Comparison of ENCODE assay signal across 10 cellular contexts in genomic region chr19:50266896-50267295, GRCh38.
DNase-seq lines count a peak whose midpoint lies in the region; ATAC-seq and TF ChIP-seq lines count a peak whose summit lies in the region.
"Had no signal": no experiment of that assay in that cellular context is flagged by ENCODE, and none has a peak within 500 bp of the region (broad histone marks: within the 10 kb centered on the region; RNA-seq: fewer than 3 reads in every experiment).

No MANE protein-coding gene starts in this region.

- no peaks in the 10 kb centered on the region for H4K20me1 ChIP-seq in osteoblast (ENCODE audit: insufficient read depth, low read length)

- H3K27ac ChIP-seq in CD8-positive, alpha-beta T cell (ENCODE audit: low read depth, low read length) = no peak overlapping the region
- H3K27ac ChIP-seq in HUES6 (ENCODE audit: low read depth, low read length) (no peak overlapping the region), osteoblast (ENCODE audit: low read depth, low read length) (no peak overlapping the region)
- H3K27ac ChIP-seq: left ventricle myocardium inferior had no signal

- H3K36me3 Mint-ChIP-seq in CD8-positive, alpha-beta T cell = no peaks in the 10 kb centered on the region
- no peaks in the 10 kb centered on the region for H3K36me3 Mint-ChIP-seq in activated naive CD4-positive, alpha-beta T cell treated with anti-CD3 and anti-CD28 coated beads, Interleukin-2, amount 50 U/mL, for 72 hours
- H3K36me3 Mint-ChIP-seq: CD4-positive, alpha-beta memory T cell had no signal

- no peak overlapping the region for H3K4me3 ChIP-seq in CD8-positive, alpha-beta T cell (ENCODE audit: low read depth, low read length)
- H3K4me3 ChIP-seq in HUES6 (ENCODE audit: low read depth, low read length) (peak overlapping the region; percentile 40), osteoblast (ENCODE audit: insufficient read depth, low read length) (no peak overlapping the region)
- H3K4me3 ChIP-seq: left ventricle myocardium inferior had no signal

- DNase-seq in CD8-positive, alpha-beta T cell = peak in 1 of 7 experiments; percentile 13
- peak in 1 of 2 donors; percentile 56 for DNase-seq in activated naive CD4-positive, alpha-beta T cell treated with anti-CD3 and anti-CD28 coated beads, Interleukin-2, amount 50 U/mL, for 72 hours (ENCODE audit: low spot score in 2 of 2)
- peak; percentile 25 for DNase-seq in osteoblast (ENCODE audit: insufficient read length, low spot score, missing footprints)
- no peak for DNase-seq in foreskin melanocyte
- DNase-seq in central memory CD4-positive, alpha-beta T cell = no peak
- no peak for DNase-seq in retina
- DNase-seq: CD4-positive, alpha-beta memory T cell; left ventricle myocardium inferior had no signal

- no peaks in the 10 kb centered on the region for H3K36me3 ChIP-seq in CD8-positive, alpha-beta T cell (ENCODE audit: insufficient read depth, low read length)
- H3K36me3 ChIP-seq in HUES6 (ENCODE audit: control insufficient read depth, insufficient read depth, low read length) (peaks cover 17% of the 10 kb centered on the region), osteoblast (ENCODE audit: insufficient read depth, low read length) (no peaks in the 10 kb centered on the region)

- POLR2A ChIA-PET in CD8-positive, alpha-beta T cell (lab: Charles Lee) = no interaction called here

- no peaks in the 10 kb centered on the region for H3K9me3 Mint-ChIP-seq in CD8-positive, alpha-beta T cell
- H3K9me3 Mint-ChIP-seq in activated naive CD4-positive, alpha-beta T cell treated with anti-CD3 and anti-CD28 coated beads, Interleukin-2, amount 50 U/mL, for 72 hours = no peaks in the 10 kb centered on the region

- H3K4me3 Mint-ChIP-seq in CD8-positive, alpha-beta T cell = no peak overlapping the region
- H3K4me3 Mint-ChIP-seq: CD4-positive, alpha-beta memory T cell had no signal

- H3K27me3 ChIP-seq in CD8-positive, alpha-beta T cell (ENCODE audit: insufficient read depth, low read length) = no peaks in the 10 kb centered on the region
- H3K27me3 ChIP-seq in HUES6 (ENCODE audit: control insufficient read depth, insufficient read depth, low read length) = no peaks in the 10 kb centered on the region
- no peaks in the 10 kb centered on the region for H3K27me3 ChIP-seq in osteoblast (ENCODE audit: insufficient read depth, low read length)

- no peak overlapping the region for H3K27ac Mint-ChIP-seq in CD8-positive, alpha-beta T cell
- no peak overlapping the region for H3K27ac Mint-ChIP-seq in activated naive CD4-positive, alpha-beta T cell treated with anti-CD3 and anti-CD28 coated beads, Interleukin-2, amount 50 U/mL, for 72 hours
- H3K27ac Mint-ChIP-seq: CD4-positive, alpha-beta memory T cell had no signal

- no peak overlapping the region for H3K4me2 ChIP-seq in osteoblast (ENCODE audit: insufficient read depth, low read length)

- H3K4me1 ChIP-seq in CD8-positive, alpha-beta T cell (ENCODE audit: insufficient read depth, low read length) = no peaks in the 10 kb centered on the region
- H3K4me1 ChIP-seq in HUES6 (ENCODE audit: control insufficient read depth, insufficient read depth, low read length) (no peaks in the 10 kb centered on the region; the same call in 1 of the 2 replicates), osteoblast (ENCODE audit: insufficient read depth, low read length) (no peaks in the 10 kb centered on the region)

- H3K4me1 Mint-ChIP-seq in CD8-positive, alpha-beta T cell (ENCODE audit: low read depth) = no peaks in the 10 kb centered on the region

- peaks cover 26% of the 10 kb centered on the region for H3K27me3 Mint-ChIP-seq in CD8-positive, alpha-beta T cell (ENCODE audit: low read depth)

- no peaks in the 10 kb centered on the region for H3K79me2 ChIP-seq in osteoblast (ENCODE audit: insufficient read depth, low read length)

- H3K9me3 ChIP-seq in CD8-positive, alpha-beta T cell (ENCODE audit: low read length) = no peaks in the 10 kb centered on the region
- no peaks in the 10 kb centered on the region for H3K9me3 ChIP-seq in HUES6 (ENCODE audit: control insufficient read depth, insufficient read depth, low read depth, low read length)
- H3K9me3 ChIP-seq in osteoblast (ENCODE audit: low read depth, low read length) = no peaks in the 10 kb centered on the region
- H3K9me3 ChIP-seq: left ventricle myocardium inferior had no signal

- CTCF ChIA-PET in CD8-positive, alpha-beta T cell (lab: Charles Lee) = interaction anchor here (0.6 to 1.1 kb wide), 2 partner anchors 14 to 35 kb away, joined by 3 read pairs; no protein-coding TSS in a partner anchor

- ATAC-seq in CD8-positive, alpha-beta T cell = peak; percentile 40
- ATAC-seq in activated naive CD4-positive, alpha-beta T cell treated with anti-CD3 and anti-CD28 coated beads, Interleukin-2, amount 50 U/mL, for 72 hours = peak; percentile 18 to 88
- no peak for ATAC-seq in HG02981 (IDR thresholded peaks at IDR 0.05; ENCODE audit: unreplicated experiment)

- intact Hi-C loops in CD8-positive, alpha-beta T cell (cut with DNase I, micrococcal nuclease) = no loop called here

- TF ChIP-seq CTCF in CD8-positive, alpha-beta T cell (IDR thresholded peaks at IDR 0.05) = no peak
- TF ChIP-seq CTCF in osteoblast (IDR thresholded peaks at IDR 0.05; ENCODE audit: extremely low read depth, low read depth, low read length) = no peak

- H2AFZ ChIP-seq in osteoblast (ENCODE audit: low read length) = no peak overlapping the region

- no peak overlapping the region for H3K9ac ChIP-seq in HUES6 (ENCODE audit: low read length)
